Comparison of ENCODE assay signal across 26 cellular contexts in the genomic region with DNA sequence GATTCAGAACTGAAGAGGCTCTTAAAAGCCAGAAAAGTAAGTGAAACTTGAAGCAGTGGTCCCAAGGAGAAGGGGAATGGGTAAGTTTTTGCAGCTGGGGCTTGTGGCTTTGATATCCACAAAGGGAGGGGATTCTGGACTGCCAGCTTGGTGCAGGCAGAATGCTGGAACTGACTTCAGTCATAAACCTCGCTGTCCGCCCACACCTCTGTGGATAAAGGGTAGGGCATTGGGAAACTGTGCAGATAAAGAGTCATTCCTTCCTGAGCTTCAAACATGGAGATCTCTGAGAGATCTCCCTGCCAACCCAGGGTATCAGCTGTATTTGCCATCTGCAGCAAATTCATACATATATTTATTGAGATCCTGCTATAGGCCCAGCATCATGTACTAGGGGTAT.
DNase-seq lines count a peak whose midpoint lies in the region; ATAC-seq, FAIRE-seq and TF ChIP-seq lines count a peak whose summit lies in the region.
"Had no signal": no experiment of that assay in that cellular context is flagged by ENCODE, and none has a peak within 500 bp of the region (broad histone marks: within the 10 kb centered on the region; RNA-seq: fewer than 3 reads in every experiment).

No MANE protein-coding gene starts in this region.

- no peak overlapping the region for H3K4me3 ChIP-seq in mammary epithelial cell (replicated peaks in 1 of 3; ENCODE audit: insufficient read depth in 1 of 3, low read depth in 2 of 3, low read length in 3 of 3)
- H3K4me3 ChIP-seq in keratinocyte (ENCODE audit: control insufficient read depth in 2 of 3, extremely low read depth in 1 of 3, insufficient read depth in 2 of 3, low read depth in 1 of 3, low read length in 3 of 3): no peak overlapping the region
- H3K4me3 ChIP-seq in stomach: no peak overlapping the region
- H3K4me3 ChIP-seq: BLaER1 treated with 17β-estradiol and CSF1 and Interleukin-3, amounts not matched to agents 10 nM and 100 nM; Peyer's patch had no signal

- H3K9me1 ChIP-seq in keratinocyte (ENCODE audit: control insufficient read depth, extremely low read depth, insufficient read depth, low read length): peaks cover 5% of the 10 kb centered on the region

- H3K9me3 Mint-ChIP-seq in MCF 10A (ENCODE audit: unreplicated experiment) (no peaks in the 10 kb centered on the region), osteocyte (ENCODE audit: unreplicated experiment) (no peaks in the 10 kb centered on the region)
- H3K9me3 Mint-ChIP-seq: CD4-positive, alpha-beta T cell had no signal

- BruUV-seq in mammary epithelial cell (replicated peaks; lab: Mats Ljungman, UMichigan) (no TSS peak), MCF 10A (replicated peaks; lab: Mats Ljungman, UMichigan) (no TSS peak)

- H4K20me1 ChIP-seq in mammary epithelial cell (ENCODE audit: insufficient read depth, low read length): no peaks in the 10 kb centered on the region
- no peaks in the 10 kb centered on the region for H4K20me1 ChIP-seq in keratinocyte (ENCODE audit: control insufficient read depth, extremely low read depth, insufficient read depth, low read length)
- H4K20me1 ChIP-seq: BLaER1 treated with 17β-estradiol and CSF1 and Interleukin-3, amounts not matched to agents 10 nM and 100 nM had no signal

- TF ChIP-seq POLR2A in stomach (IDR thresholded peaks at IDR 0.05): no peak

- no peak for TF ChIP-seq EP300 in stomach (IDR thresholded peaks at IDR 0.05)

- CTCF ChIA-PET in mammary epithelial cell (lab: Charles Lee; ENCODE audit: low non-redundant PET) (no interaction called here), MCF 10A (lab: Yijun Ruan, JAX) (no interaction called here)

- no peak for FAIRE-seq in keratinocyte (lab: Jason Lieb, UNC)
- FAIRE-seq: G401.6, GM12891, H1 had no signal

- no peaks in the 10 kb centered on the region for H3K27me3 Mint-ChIP-seq in MCF 10A (ENCODE audit: insufficient read depth, unreplicated experiment)
- H3K27me3 Mint-ChIP-seq in osteocyte (ENCODE audit: unreplicated experiment): no peaks in the 10 kb centered on the region

- H3K9ac ChIP-seq in mammary epithelial cell (ENCODE audit: insufficient read depth, low read length) (no peak overlapping the region), keratinocyte (ENCODE audit: control insufficient read depth, extremely low read depth, insufficient read depth, low read length) (no peak overlapping the region)
- H3K9ac ChIP-seq: BLaER1 treated with 17β-estradiol and CSF1 and Interleukin-3, amounts not matched to agents 10 nM and 100 nM had no signal

- dilution Hi-C loops in mammary epithelial cell (cut with HindIII; ENCODE audit: low sequenced_read_pairs) (no loop called here), keratinocyte (cut with MboI; ENCODE audit: extremely low pct_ligation_motif_present, low sequenced_read_pairs) (no loop called here)

- H3K36me3 ChIP-seq in mammary epithelial cell (ENCODE audit: insufficient read depth, low read length): no peaks in the 10 kb centered on the region
- no peaks in the 10 kb centered on the region for H3K36me3 ChIP-seq in keratinocyte (ENCODE audit: control insufficient read depth in 2 of 2, extremely low read depth in 1 of 2, insufficient read depth in 2 of 2, low read length in 2 of 2)
- no peaks in the 10 kb centered on the region for H3K36me3 ChIP-seq in stomach
- H3K36me3 ChIP-seq: BLaER1 treated with 17β-estradiol and CSF1 and Interleukin-3, amounts not matched to agents 10 nM and 100 nM; Peyer's patch had no signal

- TF ChIP-seq CTCF in mammary epithelial cell (conservative IDR thresholded peaks at IDR 0.05 in 1 of 2, IDR thresholded peaks at IDR 0.05 in 1 of 2; ENCODE audit: extremely low read depth in 1 of 2, insufficient read depth in 1 of 2, low read depth in 1 of 2, low read length in 2 of 2) (no peak), MCF 10A (IDR thresholded peaks at IDR 0.05; ENCODE audit: unreplicated experiment) (no peak), keratinocyte (optimal IDR thresholded peaks at IDR 0.05 in 1 of 3, IDR thresholded peaks at IDR 0.05 in 1 of 3, conservative IDR thresholded peaks at IDR 0.05 in 1 of 3; ENCODE audit: extremely low read depth in 1 of 3, insufficient read depth in 2 of 3, low read length in 3 of 3) (no peak), osteocyte (IDR thresholded peaks at IDR 0.05) (no peak), stomach (IDR thresholded peaks at IDR 0.05) (no peak)

- H3K79me2 ChIP-seq in mammary epithelial cell (ENCODE audit: insufficient read depth, low read length) (no peaks in the 10 kb centered on the region), keratinocyte (ENCODE audit: control insufficient read depth, insufficient read depth, low read length) (no peaks in the 10 kb centered on the region)

- ATAC-seq in HG03432 (IDR thresholded peaks at IDR 0.05; ENCODE audit: unreplicated experiment) (no peak), HG03039 (IDR thresholded peaks at IDR 0.05; ENCODE audit: unreplicated experiment) (no peak)

- WGBS in mammary epithelial cell (ENCODE audit: low coverage, missing lambda C conversion rate): 52% methylated on average over 2 of the region's 2 CpGs
- 46 to 78% (median 70%) methylated on average over 2 of the region's 2 CpGs for WGBS in stomach, 5 donors

- H3K4me1 ChIP-seq in mammary epithelial cell (ENCODE audit: insufficient read depth, low read length) (peaks cover 54% of the 10 kb centered on the region), keratinocyte (ENCODE audit: control insufficient read depth, extremely low read depth, insufficient read depth, low read length) (peaks cover 57% of the 10 kb centered on the region), stomach (no peaks in the 10 kb centered on the region)

- no peaks in the 10 kb centered on the region for H3K27me3 ChIP-seq in mammary epithelial cell (ENCODE audit: insufficient read depth, low read length)
- no peaks in the 10 kb centered on the region for H3K27me3 ChIP-seq in keratinocyte (ENCODE audit: control insufficient read depth, extremely low read depth, insufficient read depth, low read length)
- H3K27me3 ChIP-seq in stomach: no peaks in the 10 kb centered on the region
- H3K27me3 ChIP-seq: BLaER1 treated with 17β-estradiol and CSF1 and Interleukin-3, amounts not matched to agents 10 nM and 100 nM; Peyer's patch had no signal

- in situ Hi-C loops in mammary epithelial cell (cut with MboI; ENCODE audit: low sequenced_read_pairs in 2 of 2): no loop called here

- no peak overlapping the region for H3K27ac ChIP-seq in mammary epithelial cell (ENCODE audit: insufficient read depth, low read depth, low read length)
- no peak overlapping the region for H3K27ac ChIP-seq in keratinocyte (ENCODE audit: control insufficient read depth, insufficient read depth, low read length)
- H3K27ac ChIP-seq in stomach: no peak overlapping the region
- H3K27ac ChIP-seq: 22Rv1; BLaER1 treated with 17β-estradiol and CSF1 and Interleukin-3, amounts not matched to agents 10 nM and 100 nM; HL-60 had no signal

- H3K4me1 Mint-ChIP-seq in MCF 10A (ENCODE audit: insufficient read depth, unreplicated experiment) (peaks cover 55% of the 10 kb centered on the region), osteocyte (ENCODE audit: unreplicated experiment) (no peaks in the 10 kb centered on the region)
- H3K4me1 Mint-ChIP-seq: IgD-negative memory B cell had no signal

- no peaks in the 10 kb centered on the region for H3K36me3 Mint-ChIP-seq in MCF 10A (ENCODE audit: insufficient read depth, unreplicated experiment)
- H3K36me3 Mint-ChIP-seq in osteocyte (ENCODE audit: unreplicated experiment): no peaks in the 10 kb centered on the region

- no peak overlapping the region for H3K4me3 Mint-ChIP-seq in MCF 10A (ENCODE audit: unreplicated experiment)
- H3K4me3 Mint-ChIP-seq in osteocyte (ENCODE audit: unreplicated experiment): no peak overlapping the region
- H3K4me3 Mint-ChIP-seq: CD4-positive, alpha-beta T cell had no signal

- peak overlapping the region; percentile 61 for H2AFZ ChIP-seq in mammary epithelial cell (ENCODE audit: low read depth, low read length)
- peak overlapping the region; percentile 5 for H2AFZ ChIP-seq in keratinocyte (ENCODE audit: control insufficient read depth, low read length)

- H3K9me3 ChIP-seq in mammary epithelial cell (replicated peaks; ENCODE audit: insufficient read depth, low read length): no peaks in the 10 kb centered on the region
- H3K9me3 ChIP-seq in keratinocyte (ENCODE audit: control insufficient read depth, low read depth, low read length): no peaks in the 10 kb centered on the region
- no peaks in the 10 kb centered on the region for H3K9me3 ChIP-seq in stomach
- H3K9me3 ChIP-seq: Peyer's patch had no signal

- H3K4me2 ChIP-seq in mammary epithelial cell (ENCODE audit: insufficient read depth, low read depth, low read length): no peak overlapping the region
- no peak overlapping the region for H3K4me2 ChIP-seq in keratinocyte (ENCODE audit: control insufficient read depth, extremely low read depth, insufficient read depth, low read depth, low read length)
- H3K4me2 ChIP-seq: BLaER1 treated with 17β-estradiol and CSF1 and Interleukin-3, amounts not matched to agents 10 nM and 100 nM had no signal

- H3K27ac Mint-ChIP-seq in MCF 10A (ENCODE audit: low read depth, unreplicated experiment) (no peak overlapping the region), osteocyte (ENCODE audit: unreplicated experiment) (no peak overlapping the region)
- H3K27ac Mint-ChIP-seq: CD4-positive, alpha-beta T cell; IgD-negative memory B cell had no signal

- DNase-seq in mammary epithelial cell: peak; percentile 24
- no peak for DNase-seq in MCF 10A (ENCODE audit: unreplicated experiment)
- no peak for DNase-seq in keratinocyte (ENCODE audit: low read depth, low spot score)
- DNase-seq in osteocyte (ENCODE audit: extremely low spot score, unreplicated experiment): peak; percentile 19
- DNase-seq in DMS 273 treated with DMSO at 0.1 percent for 48 hours (lab: John Stamatoyannopoulos, UW): no peak
- no peak for DNase-seq in stomach
- DNase-seq: CD4-positive, alpha-beta T cell; HCEC 1CT; NCI-H1092; NCI-H1417 treated with DMSO at 0.1 percent for 48 hours; NCI-H1694 treated with DMSO at 0.1 percent for 48 hours; NCI-H2081; NCI-H2227 treated with DMSO at 0.1 percent for 48 hours; NCI-H510A; NCI-H69; SHP77 treated with DMSO at 0.1 percent for 48 hours had no signal

- intact Hi-C loops in mammary epithelial cell (cut with micrococcal nuclease): no loop called here
- intact Hi-C loops in MCF 10A (cut with micrococcal nuclease): no loop called here
- intact Hi-C loops in stomach (cut with DNase I; ENCODE audit: low total_unique reads): no loop called here

- POLR2A ChIA-PET in MCF 10A (lab: Yijun Ruan, JAX): no interaction called here

Comparison
In these comparisons a context has a peak if more than half of its experiments do, and no peak if none do; other contexts are left out.
1. DNase-seq: peak in mammary epithelial cell (single experiment) and osteocyte (single experiment); none in MCF 10A (single experiment), keratinocyte (single experiment), DMS 273 treated with DMSO at 0.1 percent for 48 hours (single experiment) and stomach (single experiment).